Comparison of ENCODE assay signal across 11 cellular contexts in the genomic region with DNA sequence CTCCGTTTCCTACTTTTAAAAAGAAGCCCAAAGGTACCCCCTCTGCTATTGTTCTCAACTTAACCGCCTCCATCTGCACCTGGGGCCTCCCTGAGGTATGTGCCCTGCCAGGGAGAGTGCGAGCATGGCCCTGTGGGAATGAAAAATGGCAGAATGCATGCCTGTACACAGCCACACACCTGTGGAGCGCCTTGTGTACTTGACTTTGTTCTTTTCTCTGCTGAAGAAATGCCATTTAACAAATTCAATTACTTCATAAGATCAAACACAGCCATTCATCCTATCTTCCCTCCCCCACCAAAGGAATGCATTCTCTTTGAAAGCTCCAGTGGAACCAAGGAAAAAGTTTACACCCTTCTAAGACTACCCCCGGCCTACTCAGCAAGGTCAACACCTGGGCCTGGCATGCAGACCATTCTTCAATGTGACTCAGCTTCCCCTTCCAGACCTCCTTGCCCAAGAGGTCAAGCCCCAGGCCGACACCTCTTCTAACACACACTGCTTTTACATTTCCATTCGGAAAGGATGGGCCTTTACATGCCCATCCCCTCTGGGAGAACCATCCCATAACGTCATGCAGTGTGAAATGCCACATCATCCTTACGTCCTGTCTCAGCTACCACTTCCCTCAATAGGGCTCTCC.
DNase-seq lines count a peak whose midpoint lies in the region; ATAC-seq, FAIRE-seq and TF ChIP-seq lines count a peak whose summit lies in the region.
"Had no signal": no experiment of that assay in that cellular context is flagged by ENCODE, and none has a peak within 500 bp of the region (broad histone marks: within the 10 kb centered on the region; RNA-seq: fewer than 3 reads in every experiment).

No MANE protein-coding gene starts in this region.

- CTCF ChIA-PET in RWPE1 (lab: Yijun Ruan, JAX) = interaction anchor here (1.6 kb wide), 1 partner anchor 180 kb away, joined by 4 read pairs; no protein-coding TSS in a partner anchor

- FAIRE-seq in GM19239 (lab: Jason Lieb, UNC) = no peak

- H3K27ac ChIP-seq in RWPE1 = peak overlapping the region; percentile 94
- H3K27ac ChIP-seq: Peyer's patch had no signal

- peak; percentile 16 for ATAC-seq in HG02763 (IDR thresholded peaks at IDR 0.05; ENCODE audit: unreplicated experiment)

- TF ChIP-seq CTCF in RWPE1 (conservative IDR thresholded peaks at IDR 0.05; ENCODE audit: low read depth) = no peak

- POLR2A ChIA-PET in RWPE1 (lab: Yijun Ruan, JAX; ENCODE audit: low non-redundant PET) = no interaction called here

- DNase-seq in ELF-1 (ENCODE audit: low read depth, low spot score) (peak; percentile 74), RWPE1 (ENCODE audit: low spot score) (peak; percentile 85), iPS DF 19.7 (ENCODE audit: low read depth, low spot score) (peak; percentile 78), CD1c-positive myeloid dendritic cell (ENCODE audit: extremely low spot score) (no peak), HuH-7 (ENCODE audit: low spot score) (no peak), hippocampal formation (lab: John Stamatoyannopoulos, UW) (no peak), GM19239 (ENCODE audit: insufficient read length, low spot score) (no peak)
- DNase-seq: DMS79, Peyer's patch, right cardiac atrium had no signal

Comparison
In these comparisons a context has a peak if more than half of its experiments do, and no peak if none do; other contexts are left out.
1. DNase-seq: peak in ELF-1 (single experiment), RWPE1 (single experiment) and iPS DF 19.7 (single experiment); none in CD1c-positive myeloid dendritic cell (single experiment), HuH-7 (single experiment), hippocampal formation (0 of 2) and GM19239 (single experiment).